Comparison of ENCODE assay signal across 8 cellular contexts in the genomic region with DNA sequence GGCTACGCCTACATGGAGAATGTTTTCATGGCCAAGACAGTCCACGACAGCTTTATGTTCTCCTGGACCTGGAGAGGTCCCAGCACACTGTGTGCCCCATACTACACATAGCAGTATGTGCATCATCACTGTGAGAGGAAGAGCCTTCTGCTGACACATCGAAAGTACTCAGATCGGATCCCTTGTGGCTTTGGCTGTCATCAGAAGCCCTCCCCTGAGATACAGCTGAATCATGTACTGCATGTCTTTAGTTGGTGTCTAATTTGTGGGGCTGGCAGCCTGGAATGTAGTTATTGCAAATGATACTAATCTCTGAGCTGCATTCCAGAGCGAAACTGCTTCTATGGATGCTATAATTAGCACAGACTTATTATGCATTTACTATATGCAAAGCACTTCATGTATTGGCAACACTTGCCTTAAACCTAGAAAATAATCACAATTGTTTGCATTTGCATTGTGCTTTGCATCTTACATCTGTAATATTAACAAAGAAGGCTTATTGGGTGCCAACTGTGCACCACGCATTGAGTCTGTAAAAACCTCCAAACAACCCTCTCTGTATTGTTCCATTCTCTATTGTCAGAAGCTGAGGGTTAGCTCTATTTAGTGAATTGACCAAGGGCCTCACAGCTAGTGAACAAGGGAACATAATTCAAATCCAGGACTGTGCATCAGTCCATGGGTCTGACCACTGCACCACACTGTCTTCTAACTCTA.
DNase-seq lines count a peak whose midpoint lies in the region; ATAC-seq, FAIRE-seq and TF ChIP-seq lines count a peak whose summit lies in the region.
"Had no signal": no experiment of that assay in that cellular context is flagged by ENCODE, and none has a peak within 500 bp of the region (broad histone marks: within the 10 kb centered on the region; RNA-seq: fewer than 3 reads in every experiment).

No MANE protein-coding gene starts in this region.

- WGBS in HepG2 (ENCODE audit: low lambda C conversion rate), result 95% methylated on average over 6 of the region's 6 CpGs

- peaks cover 15% of the 10 kb centered on the region for H3K36me3 Mint-ChIP-seq in activated naive CD8-positive, alpha-beta T cell treated with anti-CD3 and anti-CD28 coated beads, Interleukin-2, amount 10 ng/mL, durations not matched to agents 7 days and 5 days

- DNase-seq in OCI-LY7 (ENCODE audit: low spot score), result peak; percentile 70
- DNase-seq in activated naive CD8-positive, alpha-beta T cell treated with anti-CD3 and anti-CD28 coated beads, Interleukin-2, amount 10 ng/mL, durations not matched to agents 7 days and 5 days, result no peak
- no peak for DNase-seq in HepG2 (ENCODE audit: low spot score)
- DNase-seq in stromal cell of bone marrow (ENCODE audit: low read depth), result peak; percentile 68
- no peak for DNase-seq in SJCRH30

- no peaks in the 10 kb centered on the region for H4K20me1 ChIP-seq in OCI-LY7 (ENCODE audit: insufficient read depth, low read length)
- H4K20me1 ChIP-seq in HepG2 (ENCODE audit: insufficient read depth, low read length), result no peaks in the 10 kb centered on the region

- H3K27me3 ChIP-seq in HepG2 (ENCODE audit: control insufficient read depth in 1 of 2, insufficient read depth in 2 of 2, low read length in 2 of 2) (no peaks in the 10 kb centered on the region), SJCRH30 (no peaks in the 10 kb centered on the region)
- H3K27me3 ChIP-seq: thyroid gland had no signal

- CTCF ChIA-PET in OCI-LY7 (lab: Charles Lee; ENCODE audit: unreplicated experiment), result interaction anchor here (1.0 to 1.5 kb wide), 3 partner anchors 27 to 57 kb away, joined by 3 to 4 read pairs (median 3); no protein-coding TSS in a partner anchor
- CTCF ChIA-PET in HepG2 (lab: Yijun Ruan, JAX; ENCODE audit: low intra/inter-chr PET ratio, low total read pairs), result no interaction called here

- H2AFZ ChIP-seq in OCI-LY7 (ENCODE audit: low read length) (no peak overlapping the region), HepG2 (ENCODE audit: low read length) (no peak overlapping the region)

- H3K79me2 ChIP-seq in OCI-LY7 (ENCODE audit: insufficient read depth, low read depth, low read length) (peaks cover 24% of the 10 kb centered on the region; the same call in 1 of the 2 replicates), HepG2 (ENCODE audit: insufficient read depth, low read length) (no peaks in the 10 kb centered on the region)

- H3K4me2 ChIP-seq in OCI-LY7 (ENCODE audit: low read length), result peak overlapping the region; percentile 57
- no peak overlapping the region for H3K4me2 ChIP-seq in HepG2 (ENCODE audit: low read depth, low read length)

- TF ChIP-seq CTCF in OCI-LY7 (conservative IDR thresholded peaks at IDR 0.05; ENCODE audit: low read length) (no peak), HepG2 (CRISPR knock-in tag; IDR thresholded peaks at IDR 0.05) (no peak)

- peaks cover 74% of the 10 kb centered on the region for H3K4me1 Mint-ChIP-seq in activated naive CD8-positive, alpha-beta T cell treated with anti-CD3 and anti-CD28 coated beads, Interleukin-2, amount 10 ng/mL, durations not matched to agents 7 days and 5 days

- no peaks in the 10 kb centered on the region for H3K27me3 Mint-ChIP-seq in activated naive CD8-positive, alpha-beta T cell treated with anti-CD3 and anti-CD28 coated beads, Interleukin-2, amount 10 ng/mL, durations not matched to agents 7 days and 5 days

- TF ChIP-seq EP300 in HepG2 (IDR thresholded peaks at IDR 0.05; ENCODE audit: low read depth in 2 of 2, low read length in 2 of 2) (no peak), HepG2 (CRISPR knock-in tag; IDR thresholded peaks at IDR 0.05; ENCODE audit: borderline replicate concordance) (no peak)

- no peak overlapping the region for H3K4me3 Mint-ChIP-seq in activated naive CD8-positive, alpha-beta T cell treated with anti-CD3 and anti-CD28 coated beads, Interleukin-2, amount 10 ng/mL, durations not matched to agents 7 days and 5 days

- ATAC-seq in GM18868 (IDR thresholded peaks at IDR 0.05; ENCODE audit: unreplicated experiment), result peak; percentile 83
- ATAC-seq in HG02943 (IDR thresholded peaks at IDR 0.05; ENCODE audit: low read depth, unreplicated experiment), result peak; percentile 70
- peak; percentile 77 for ATAC-seq in activated naive CD8-positive, alpha-beta T cell treated with anti-CD3 and anti-CD28 coated beads, Interleukin-2, amount 10 ng/mL, durations not matched to agents 7 days and 5 days (ENCODE audit: low read depth)
- no peak for ATAC-seq in HepG2

- no peaks in the 10 kb centered on the region for H3K9me3 ChIP-seq in OCI-LY7 (ENCODE audit: low read length)
- no peaks in the 10 kb centered on the region for H3K9me3 ChIP-seq in HepG2 (ENCODE audit: low read length)
- H3K9me3 ChIP-seq in SJCRH30 (replicated peaks), result no peaks in the 10 kb centered on the region
- H3K9me3 ChIP-seq: thyroid gland had no signal

- POLR2A ChIA-PET in OCI-LY7 (lab: Charles Lee) (interaction anchor here (0.6 to 7.4 kb wide), 9 partner anchors 22 to 103 kb away, joined by 3 to 88 read pairs (median 3); partner anchors contain the start of gene UBASH3B), HepG2 (lab: Yijun Ruan, JAX) (no interaction called here)
- POLR2A ChIA-PET in activated naive CD8-positive, alpha-beta T cell treated with anti-CD3 and anti-CD28 coated beads, Interleukin-2, amount 10 ng/mL, durations not matched to agents 7 days and 5 days (lab: Charles Lee), result interaction anchor here (0.6 to 2.2 kb wide), 4 partner anchors 21 to 132 kb away, joined by 3 to 9 read pairs (median 4); partner anchors contain the start of gene UBASH3B

- H3K9me2 ChIP-seq in OCI-LY7 (ENCODE audit: insufficient read depth, low read length), result no peaks in the 10 kb centered on the region

- H3K36me3 ChIP-seq in OCI-LY7 (ENCODE audit: insufficient read depth, low read length), result peaks cover 3% of the 10 kb centered on the region; the same call in 1 of the 2 replicates
- H3K36me3 ChIP-seq in HepG2 (replicated peaks in 1 of 2; ENCODE audit: control insufficient read depth in 1 of 2, insufficient read depth in 2 of 2, low read length in 2 of 2), result no peaks in the 10 kb centered on the region; a peak in 2 of 5 replicates
- H3K36me3 ChIP-seq in SJCRH30, result no peaks in the 10 kb centered on the region
- H3K36me3 ChIP-seq: thyroid gland had no signal

- TF ChIP-seq RAD21 in HepG2 (CRISPR knock-in tag; IDR thresholded peaks at IDR 0.05), result no peak

- no peak for FAIRE-seq in HepG2 (lab: Jason Lieb, UNC)

- intact Hi-C loops in OCI-LY7 (cut with micrococcal nuclease; ENCODE audit: unreplicated experiment) (no loop called here), HepG2 (cut with micrococcal nuclease; ENCODE audit: unreplicated experiment) (no loop called here)

- H3K4me3 ChIP-seq in OCI-LY7 (ENCODE audit: low read depth, low read length, poor library complexity, severe bottlenecking) (peak overlapping the region; percentile 4), HepG2 (replicated peaks in 1 of 3; ENCODE audit: insufficient read depth in 1 of 3, low read depth in 2 of 3, low read length in 3 of 3) (no peak overlapping the region), SJCRH30 (no peak overlapping the region)
- H3K4me3 ChIP-seq: thyroid gland had no signal

- H3K4me1 ChIP-seq in OCI-LY7 (ENCODE audit: insufficient read depth, low read length, poor library complexity, severe bottlenecking), result peaks cover 95% of the 10 kb centered on the region
- H3K4me1 ChIP-seq in HepG2 (ENCODE audit: insufficient read depth, low read length), result no peaks in the 10 kb centered on the region
- no peaks in the 10 kb centered on the region for H3K4me1 ChIP-seq in SJCRH30
- H3K4me1 ChIP-seq: thyroid gland had no signal

- H3K27ac ChIP-seq in OCI-LY7 (ENCODE audit: low read depth, low read length, poor library complexity, severe bottlenecking) (no peak overlapping the region), HepG2 (ENCODE audit: extremely low read length, insufficient read depth, low read length) (no peak overlapping the region), SJCRH30 (no peak overlapping the region)
- H3K27ac ChIP-seq: thyroid gland had no signal

- TF ChIP-seq POLR2A in HepG2 (IDR thresholded peaks at IDR 0.05; ENCODE audit: insufficient read depth in 1 of 2, low read depth in 2 of 2, low read length in 2 of 2), result no peak

- H3K27ac Mint-ChIP-seq in activated naive CD8-positive, alpha-beta T cell treated with anti-CD3 and anti-CD28 coated beads, Interleukin-2, amount 10 ng/mL, durations not matched to agents 7 days and 5 days, result no peak overlapping the region

- in situ Hi-C loops in HepG2 (cut with HindIII; ENCODE audit: extremely low pct_ligation_motif_present, low pct_unique_long_range_greater_than_20kb), result no loop called here

- no peaks in the 10 kb centered on the region for H3K9me3 Mint-ChIP-seq in activated naive CD8-positive, alpha-beta T cell treated with anti-CD3 and anti-CD28 coated beads, Interleukin-2, amount 10 ng/mL, durations not matched to agents 7 days and 5 days

- no TSS peak for BruUV-seq in OCI-LY7 (replicated peaks; lab: Mats Ljungman, UMichigan)
- BruUV-seq in HepG2 (replicated peaks; lab: Mats Ljungman, UMichigan), result no TSS peak

- no peak overlapping the region for H3K9ac ChIP-seq in HepG2 (ENCODE audit: insufficient read depth, low read depth, low read length)

TF ChIP-seq in HepG2, 621 proteins besides CTCF, POLR2A, EP300 and RAD21:
- no peak for TF ChIP-seq MXD3 (CRISPR knock-in tag; IDR thresholded peaks at IDR 0.05)
- TF ChIP-seq KDM4B (CRISPR knock-in tag; IDR thresholded peaks at IDR 0.05), result no peak
- peak; percentile 11 to 56; a peak in 2 of 4 replicates for TF ChIP-seq MAFK (conservative IDR thresholded peaks at IDR 0.05 in 1 of 2, IDR thresholded peaks at IDR 0.05 in 1 of 2; ENCODE audit: low read length in 2 of 2)

Comparison
In these comparisons a context has a peak if more than half of its experiments do, and no peak if none do; other contexts are left out.
1. DNase-seq: peak in OCI-LY7 (single experiment) and stromal cell of bone marrow (single experiment); none in activated naive CD8-positive, alpha-beta T cell treated with anti-CD3 and anti-CD28 coated beads, Interleukin-2, amount 10 ng/mL, durations not matched to agents 7 days and 5 days (single experiment), HepG2 (single experiment) and SJCRH30 (0 of 2).